14 cellular contexts compared by ENCODE assay signal in genomic region chr17:10046786-10047609, GRCh38.
A peak's percentile ranks its signal among the peaks of the same experiment; 100 is the strongest.
DNase-seq lines count a peak whose midpoint lies in the region; ATAC-seq and TF ChIP-seq lines count a peak whose summit lies in the region.
"Had no signal": no experiment of that assay in that cellular context is flagged by ENCODE, and none has a peak within 500 bp of the region (broad histone marks: within the 10 kb centered on the region; RNA-seq: fewer than 3 reads in every experiment).

No MANE protein-coding gene starts in this region.

- H3K4me3 Mint-ChIP-seq in CD14-positive monocyte = peak overlapping the region; percentile 37 to 76
- H3K4me3 Mint-ChIP-seq: activated naive CD8-positive, alpha-beta T cell treated with anti-CD3 and anti-CD28 coated beads, Interleukin-2, amount 10 ng/mL, durations not matched to agents 7 days and 5 days had no signal

- ATAC-seq in GM19035 (IDR thresholded peaks at IDR 0.05; ENCODE audit: unreplicated experiment) (peak; percentile 61), HG02885 (IDR thresholded peaks at IDR 0.05; ENCODE audit: poor library complexity, unreplicated experiment) (peak; percentile 52), foreskin keratinocyte (no peak)
- ATAC-seq: sciatic nerve had no signal

- no peaks in the 10 kb centered on the region for H3K9me3 Mint-ChIP-seq in CD14-positive monocyte
- H3K9me3 Mint-ChIP-seq: activated naive CD8-positive, alpha-beta T cell treated with anti-CD3 and anti-CD28 coated beads, Interleukin-2, amount 10 ng/mL, durations not matched to agents 7 days and 5 days had no signal

- H3K4me3 ChIP-seq in coronary artery = no peak overlapping the region
- H3K4me3 ChIP-seq: esophagus squamous epithelium had no signal

- peaks cover 60% of the 10 kb centered on the region for H3K4me1 Mint-ChIP-seq in CD14-positive monocyte

- H3K27ac ChIP-seq in angular gyrus (ENCODE audit: low read depth, low read length) = peak overlapping the region; percentile 44
- H3K27ac ChIP-seq in foreskin keratinocyte = no peak overlapping the region
- peak overlapping the region in 1 of 2 donors; percentile 16 for H3K27ac ChIP-seq in coronary artery
- H3K27ac ChIP-seq: C4-2B had no signal

- H3K27me3 Mint-ChIP-seq in CD14-positive monocyte (ENCODE audit: low read depth in 3 of 3) = peaks cover 0 to 4% (median 0%) of the 10 kb centered on the region in 3 donors
- H3K27me3 Mint-ChIP-seq: activated naive CD8-positive, alpha-beta T cell treated with anti-CD3 and anti-CD28 coated beads, Interleukin-2, amount 10 ng/mL, durations not matched to agents 7 days and 5 days had no signal

- intact Hi-C loops in CD14-positive monocyte (cut with micrococcal nuclease) = no loop called here

- H3K36me3 Mint-ChIP-seq in CD14-positive monocyte = peaks cover 7 to 10% of the 10 kb centered on the region in 2 donors
- H3K36me3 Mint-ChIP-seq: activated naive CD8-positive, alpha-beta T cell treated with anti-CD3 and anti-CD28 coated beads, Interleukin-2, amount 10 ng/mL, durations not matched to agents 7 days and 5 days had no signal

- peak overlapping the region; percentile 36 to 89 (median 79) for H3K27ac Mint-ChIP-seq in CD14-positive monocyte
- H3K27ac Mint-ChIP-seq: activated naive CD8-positive, alpha-beta T cell treated with anti-CD3 and anti-CD28 coated beads, Interleukin-2, amount 10 ng/mL, durations not matched to agents 7 days and 5 days had no signal

- no peak for TF ChIP-seq CTCF in CD14-positive monocyte (IDR thresholded peaks at IDR 0.05)
- no peak for TF ChIP-seq CTCF in foreskin keratinocyte (conservative IDR thresholded peaks at IDR 0.05)
- TF ChIP-seq CTCF in coronary artery (IDR thresholded peaks at IDR 0.05) = no peak

- no peaks in the 10 kb centered on the region for H3K27me3 ChIP-seq in foreskin keratinocyte
- H3K27me3 ChIP-seq: esophagus squamous epithelium had no signal

- no peak for DNase-seq in CD14-positive monocyte (ENCODE audit: low spot score)
- DNase-seq in foreskin keratinocyte = no peak
- no peak for DNase-seq in coronary artery (ENCODE audit: low spot score)
- DNase-seq in OCI-M1 (lab: John Stamatoyannopoulos, UW) = no peak
- DNase-seq in LoVo (ENCODE audit: low spot score) = no peak
- DNase-seq: activated naive CD8-positive, alpha-beta T cell treated with anti-CD3 and anti-CD28 coated beads, Interleukin-2, amount 10 ng/mL, durations not matched to agents 7 days and 5 days; esophagus squamous epithelium; KG1; stimulated activated naive CD4-positive, alpha-beta T cell had no signal

- H3K4me1 ChIP-seq in foreskin keratinocyte = no peaks in the 10 kb centered on the region
